9 cellular contexts compared by ENCODE assay signal in genomic region chr3:71512000-71512399, GRCh38.
DNase-seq lines count a peak whose midpoint lies in the region; ATAC-seq and TF ChIP-seq lines count a peak whose summit lies in the region.
"Had no signal": no experiment of that assay in that cellular context is flagged by ENCODE, and none has a peak within 500 bp of the region (broad histone marks: within the 10 kb centered on the region; RNA-seq: fewer than 3 reads in every experiment).

No MANE protein-coding gene starts in this region.

- H3K36me3 ChIP-seq in testis (ENCODE audit: low read depth, missing control alignments) = no peaks in the 10 kb centered on the region
- H3K36me3 ChIP-seq: BLaER1 treated with 17β-estradiol and CSF1 and Interleukin-3, amounts not matched to agents 10 nM and 100 nM had no signal

- peaks cover 15% of the 10 kb centered on the region for H3K4me1 Mint-ChIP-seq in activated naive CD8-positive, alpha-beta T cell treated with anti-CD3 and anti-CD28 coated beads, Interleukin-2, amount 50 U/mL, for 24 hours
- H3K4me1 Mint-ChIP-seq in stimulated activated effector memory CD8-positive, alpha-beta T cell treated with anti-CD3 and anti-CD28 coated beads, Interleukin-12 subunit alpha, Interleukin-12 subunit beta, amount 100 ng/mL, for 72 hours = peaks cover 8% of the 10 kb centered on the region

- intact Hi-C loops in testis (cut with DNase I; ENCODE audit: low total_unique reads) = no loop called here

- H3K36me3 Mint-ChIP-seq in activated naive CD8-positive, alpha-beta T cell treated with anti-CD3 and anti-CD28 coated beads, Interleukin-2, amount 50 U/mL, for 24 hours (ENCODE audit: low read depth) = peaks cover 2% of the 10 kb centered on the region
- no peaks in the 10 kb centered on the region for H3K36me3 Mint-ChIP-seq in stimulated activated effector memory CD8-positive, alpha-beta T cell treated with anti-CD3 and anti-CD28 coated beads, Interleukin-12 subunit alpha, Interleukin-12 subunit beta, amount 100 ng/mL, for 72 hours

- TF ChIP-seq CTCF in LNCaP clone FGC (IDR thresholded peaks at IDR 0.05; ENCODE audit: control insufficient read depth, extremely low read depth, insufficient read depth) = 0 out of 2 replicates have a peak, but pooled peaks have one; percentile 7
- TF ChIP-seq CTCF in testis (IDR thresholded peaks at IDR 0.05) = no peak

- no peak overlapping the region for H3K4me3 ChIP-seq in LNCaP clone FGC (ENCODE audit: low read depth, low read length)
- no peak overlapping the region for H3K4me3 ChIP-seq in testis
- H3K4me3 ChIP-seq: BLaER1 treated with 17β-estradiol and CSF1 and Interleukin-3, amounts not matched to agents 10 nM and 100 nM had no signal

- no peaks in the 10 kb centered on the region for H3K27me3 ChIP-seq in testis
- H3K27me3 ChIP-seq: BLaER1 treated with 17β-estradiol and CSF1 and Interleukin-3, amounts not matched to agents 10 nM and 100 nM had no signal

- no peak overlapping the region for H3K27ac ChIP-seq in testis
- H3K27ac ChIP-seq: BLaER1 treated with 17β-estradiol and CSF1 and Interleukin-3, amounts not matched to agents 10 nM and 100 nM had no signal

- no peaks in the 10 kb centered on the region for H3K9me3 ChIP-seq in testis

- peak; percentile 89 to 93 for ATAC-seq in activated CD4-positive, CD25-positive, alpha-beta regulatory T cell treated with anti-CD3 and anti-CD28 coated beads, Interleukin-2, amount 50 U/mL, for 24 hours
- peak; percentile 93 for ATAC-seq in activated naive CD8-positive, alpha-beta T cell treated with anti-CD3 and anti-CD28 coated beads, Interleukin-2, amount 50 U/mL, for 24 hours
- peak; percentile 86 for ATAC-seq in stimulated activated effector memory CD8-positive, alpha-beta T cell treated with anti-CD3 and anti-CD28 coated beads, Interleukin-12 subunit alpha, Interleukin-12 subunit beta, amount 100 ng/mL, for 72 hours

- no peak for DNase-seq in activated CD4-positive, CD25-positive, alpha-beta regulatory T cell treated with anti-CD3 and anti-CD28 coated beads, Interleukin-2, amount 50 U/mL, for 72 hours
- no peak for DNase-seq in LNCaP clone FGC (ENCODE audit: low read depth)
- DNase-seq in activated naive CD8-positive, alpha-beta T cell treated with anti-CD3 and anti-CD28 coated beads, Interleukin-2, amount 50 U/mL, for 24 hours = no peak
- no peak for DNase-seq in stimulated activated effector memory CD8-positive, alpha-beta T cell treated with anti-CD3 and anti-CD28 coated beads, Interleukin-12 subunit alpha, Interleukin-12 subunit beta, amount 100 ng/mL, for 72 hours (ENCODE audit: low spot score in 2 of 2)
- no peak for DNase-seq in RKO (ENCODE audit: low spot score)
- DNase-seq in GM03348 (ENCODE audit: low spot score) = no peak
- DNase-seq in testis = no peak

- no peak for TF ChIP-seq POLR2A in testis (IDR thresholded peaks at IDR 0.05)

- H3K9me3 Mint-ChIP-seq in activated naive CD8-positive, alpha-beta T cell treated with anti-CD3 and anti-CD28 coated beads, Interleukin-2, amount 50 U/mL, for 24 hours = no peaks in the 10 kb centered on the region
- no peaks in the 10 kb centered on the region for H3K9me3 Mint-ChIP-seq in stimulated activated effector memory CD8-positive, alpha-beta T cell treated with anti-CD3 and anti-CD28 coated beads, Interleukin-12 subunit alpha, Interleukin-12 subunit beta, amount 100 ng/mL, for 72 hours

- H3K4me1 ChIP-seq in testis = no peaks in the 10 kb centered on the region

- 71 to 83% methylated on average over 3 of the region's 3 CpGs for WGBS in testis, 2 donors

- no peak overlapping the region for H3K4me3 Mint-ChIP-seq in activated naive CD8-positive, alpha-beta T cell treated with anti-CD3 and anti-CD28 coated beads, Interleukin-2, amount 50 U/mL, for 24 hours
- no peak overlapping the region for H3K4me3 Mint-ChIP-seq in stimulated activated effector memory CD8-positive, alpha-beta T cell treated with anti-CD3 and anti-CD28 coated beads, Interleukin-12 subunit alpha, Interleukin-12 subunit beta, amount 100 ng/mL, for 72 hours

- H3K27ac Mint-ChIP-seq in activated naive CD8-positive, alpha-beta T cell treated with anti-CD3 and anti-CD28 coated beads, Interleukin-2, amount 50 U/mL, for 24 hours = peak overlapping the region; percentile 3
- peak overlapping the region; percentile 37 for H3K27ac Mint-ChIP-seq in stimulated activated effector memory CD8-positive, alpha-beta T cell treated with anti-CD3 and anti-CD28 coated beads, Interleukin-12 subunit alpha, Interleukin-12 subunit beta, amount 100 ng/mL, for 72 hours

- no peaks in the 10 kb centered on the region for H3K27me3 Mint-ChIP-seq in activated naive CD8-positive, alpha-beta T cell treated with anti-CD3 and anti-CD28 coated beads, Interleukin-2, amount 50 U/mL, for 24 hours
